ENCODE assay signal across 21 cellular contexts in the genomic region with DNA sequence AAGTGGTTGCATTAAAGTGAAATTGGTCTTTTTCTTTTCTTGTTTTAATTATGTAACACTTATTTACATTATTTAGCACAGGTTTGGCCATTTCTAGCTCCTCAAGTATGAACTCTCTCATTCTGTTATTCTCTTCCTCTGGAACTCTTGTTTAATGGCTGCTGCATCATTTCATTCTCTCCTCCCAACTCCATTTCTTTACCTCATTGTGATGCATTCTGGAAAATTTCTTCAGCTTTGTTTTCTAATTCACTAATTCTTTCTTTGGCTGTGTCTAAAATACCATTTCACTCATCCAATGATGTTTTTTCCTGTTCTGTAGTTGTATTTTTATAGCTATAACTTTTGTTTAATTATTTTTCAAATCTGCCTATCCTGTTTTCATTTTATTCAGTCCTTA. TPM values are rescaled to one million over a fixed set of nuclear protein-coding genes. Genes with fewer than 3 reads are reported as not detected.
DNase-seq lines count a peak whose midpoint lies in the region; ATAC-seq, FAIRE-seq and TF ChIP-seq lines count a peak whose summit lies in the region.
"Had no signal": no experiment of that assay in that cellular context is flagged by ENCODE, and none has a peak within 500 bp of the region (broad histone marks: within the 10 kb centered on the region; RNA-seq: fewer than 3 reads in every experiment).

No MANE protein-coding gene starts in this region.

- H3K4me2 ChIP-seq in GM12878 (ENCODE audit: control insufficient read depth, insufficient read depth) = no peak overlapping the region

- no peaks in the 10 kb centered on the region for H3K36me3 ChIP-seq in GM12878 (ENCODE audit: control insufficient read depth in 2 of 2, insufficient read depth in 2 of 2, low read length in 1 of 2)
- H3K36me3 ChIP-seq: BE2C had no signal

- H3K9ac ChIP-seq in GM12878 (ENCODE audit: control insufficient read depth, insufficient read depth, low read length) = no peak overlapping the region

- H3K27ac Mint-ChIP-seq in WTC11 (no peak overlapping the region), immature natural killer cell (peak overlapping the region; percentile 54 to 100 (median 98))
- H3K27ac Mint-ChIP-seq: CD4-positive, CD25-positive, alpha-beta regulatory T cell; H9 had no signal

- H4K20me1 ChIP-seq in GM12878 (ENCODE audit: control insufficient read depth, insufficient read depth) = no peaks in the 10 kb centered on the region

- no peak for DNase-seq in WTC11 (ENCODE audit: low spot score)
- DNase-seq in GM12878 (ENCODE audit: low read depth, low spot score) = no peak
- no peak for DNase-seq in immature natural killer cell
- no peak for DNase-seq in activated CD4-positive, alpha-beta T cell treated with anti-CD3 and anti-CD28 coated beads, Interleukin-2, amount 50 U/mL, for 48 hours
- DNase-seq in occipital lobe (lab: John Stamatoyannopoulos, UW) = no peak
- DNase-seq: ACHN; BE2C; C1 segment of cervical spinal cord; CD4-positive, CD25-positive, alpha-beta regulatory T cell; CD8-positive, alpha-beta memory T cell; COR-L47; DMS 273 treated with DMSO at 0.1 percent for 48 hours; GOT3; H9; IMR-90; KBM-7 had no signal

- no peak for TF ChIP-seq RAD21 in GM12878 (IDR thresholded peaks at IDR 0.05; ENCODE audit: insufficient read depth, low read depth, low read length)

- SMC1A ChIA-PET in GM12878 (lab: Charles Lee; ENCODE audit: uncharacterized antibody, unreplicated experiment) = interaction anchor here (1.0 to 4.1 kb wide), 9 partner anchors 13 to 122 kb away, joined by 4 to 19 read pairs (median 5); a partner anchor contains a TSS

- H3K4me1 Mint-ChIP-seq in WTC11 (peaks cover 5% of the 10 kb centered on the region), immature natural killer cell (peaks cover 82 to 86% of the 10 kb centered on the region in 2 donors)

- RAD21 ChIA-PET in GM12878 (lab: Charles Lee; ENCODE audit: unreplicated experiment) = interaction anchor here (0.6 to 8.0 kb wide), 7 partner anchors 8 to 49 kb away, joined by 3 to 59 read pairs (median 3); a partner anchor contains a TSS

- H3K9me3 Mint-ChIP-seq in WTC11 (peaks cover 20% of the 10 kb centered on the region), immature natural killer cell (peaks cover 0 to 11% (median 6%) of the 10 kb centered on the region in 6 donors)

- H3K4me3 Mint-ChIP-seq in WTC11 (no peak overlapping the region), immature natural killer cell (peak overlapping the region in 2 of 5 donors; percentile 45 to 95)
- H3K4me3 Mint-ChIP-seq: CD4-positive, CD25-positive, alpha-beta regulatory T cell; H9 had no signal

- CTCF ChIA-PET in WTC11 (lab: Charles Lee) = interaction anchor here (1.0 to 1.9 kb wide), 4 partner anchors 11 to 49 kb away, joined by 3 to 10 read pairs (median 4); no protein-coding TSS in a partner anchor
- CTCF ChIA-PET in GM12878 (lab: Yijun Ruan, JAX) = interaction anchor here (0.7 to 10.9 kb wide), 10 partner anchors 9 to 161 kb away, joined by 3 to 132 read pairs (median 4); a partner anchor contains a TSS

- intact Hi-C loops in GM12878 (cut with micrococcal nuclease; ENCODE audit: unreplicated experiment) = no loop called here

- H3K27me3 ChIP-seq in GM12878 (replicated peaks in 1 of 2; ENCODE audit: control insufficient read depth in 2 of 2, insufficient read depth in 2 of 2, low read length in 1 of 2) = no peaks in the 10 kb centered on the region
- H3K27me3 ChIP-seq: BE2C had no signal

- H3K79me2 ChIP-seq in GM12878 (ENCODE audit: control insufficient read depth, insufficient read depth, low read length) = no peaks in the 10 kb centered on the region

- peaks cover 3% of the 10 kb centered on the region; the same call in 1 of the 2 replicates for H3K27me3 Mint-ChIP-seq in WTC11 (ENCODE audit: low read depth)
- H3K27me3 Mint-ChIP-seq in immature natural killer cell (ENCODE audit: low read depth in 3 of 3) = peaks cover 0 to 9% (median 4%) of the 10 kb centered on the region in 3 donors
- H3K27me3 Mint-ChIP-seq: CD8-positive, alpha-beta memory T cell had no signal

- no peak for TF ChIP-seq CTCF in WTC11 (IDR thresholded peaks at IDR 0.05)
- no peak for TF ChIP-seq CTCF in GM12878 (IDR thresholded peaks at IDR 0.05 in 2 of 3, conservative IDR thresholded peaks at IDR 0.05 in 1 of 3; ENCODE audit: control insufficient read depth in 2 of 3, extremely low read depth in 1 of 3, insufficient read depth in 1 of 3, low read depth in 3 of 3, low read length in 3 of 3)

- POLR2A ChIA-PET in WTC11 (lab: Charles Lee) (no interaction called here), GM12878 (lab: Charles Lee) (interaction anchor here (0.5 to 1.3 kb wide), 2 partner anchors 19 to 73 kb away, joined by 3 to 6 read pairs; no protein-coding TSS in a partner anchor)

- TF ChIP-seq EP300 in GM12878 (IDR thresholded peaks at IDR 0.05; ENCODE audit: borderline replicate concordance in 1 of 2, control insufficient read depth in 1 of 2, low read depth in 2 of 2, low read length in 2 of 2) = no peak

- no peak for ATAC-seq in WTC11
- no peak for ATAC-seq in GM12878
- ATAC-seq in GM19397 (IDR thresholded peaks at IDR 0.05; ENCODE audit: unreplicated experiment) = no peak

- no peak overlapping the region for H3K27ac ChIP-seq in GM12878 (ENCODE audit: control insufficient read depth, insufficient read depth)
- H3K27ac ChIP-seq: HL-60 had no signal

- peaks cover 16% of the 10 kb centered on the region for H3K9me3 ChIP-seq in GM12878 (replicated peaks; ENCODE audit: control insufficient read depth, insufficient read depth, low read length)
- H3K9me3 ChIP-seq: BE2C had no signal

- peaks cover 30% of the 10 kb centered on the region for H3K4me1 ChIP-seq in GM12878 (ENCODE audit: control insufficient read depth, insufficient read depth, low read length)
- H3K4me1 ChIP-seq: BE2C had no signal

- H2AFZ ChIP-seq in GM12878 (ENCODE audit: control insufficient read depth, low read depth, low read length) = no peak overlapping the region

- in situ Hi-C loops in GM12878 (cut with MboI) = no loop called here

- H3K4me3 ChIP-seq in GM12878 = no peak overlapping the region

- H3K36me3 Mint-ChIP-seq in WTC11 (peaks cover 14% of the 10 kb centered on the region), immature natural killer cell (peaks cover 4 to 14% (median 7%) of the 10 kb centered on the region in 3 donors)

- FAIRE-seq in GM12878 (lab: Jason Lieb, UNC) = no peak
- FAIRE-seq: A204.1, G401.6 had no signal

- no TSS peak for BruUV-seq in GM12878 (replicated peaks; lab: Mats Ljungman, UMichigan)

- TF ChIP-seq POLR2A in GM12878 (IDR thresholded peaks at IDR 0.05; ENCODE audit: low read depth, low read length) = no peak

TF ChIP-seq in WTC11, 78 proteins besides CTCF, POLR2A, EP300 and RAD21:
- no peak for TF ChIP-seq NR3C1 (CRISPR knock-in tag; conservative IDR thresholded peaks at IDR 0.05; ENCODE audit: low read depth)
- TF ChIP-seq RORB (CRISPR knock-in tag; IDR thresholded peaks at IDR 0.05) = no peak
- TF ChIP-seq GTF2I (CRISPR knock-in tag; conservative IDR thresholded peaks at IDR 0.05) = 0 out of 2 replicates have a peak, but pooled peaks have one; percentile 63

TF ChIP-seq in GM12878, 131 proteins besides CTCF, POLR2A, EP300 and RAD21 (continues in another document):
- TF ChIP-seq ZNF217 (IDR thresholded peaks at IDR 0.05) = peak; percentile 85

RNA-seq across cellular contexts. Expression of a gene that starts 22.5 kb away (rescaled TPM):
- 0.42 to 0.44 TPM (median 0.44 TPM) in 3 replicates for total RNA-seq in WTC11 (2021)
- 0.21 and 0.22 TPM in 2 replicates for total RNA-seq in GM12878 (2013; cell fraction: nucleolus; rRNA removed)
- total RNA-seq in GM12878 (2014; rRNA removed) = under 0.01 and 0.05 TPM in 2 replicates
- not detected in 2 replicates for total RNA-seq in GM12878 (2014; rRNA removed; fragmentation: Illumina TruSeq; extraction: Trizol)
- 0.08 TPM in 1 of 2 replicates, not detected in the other for total RNA-seq in GM12878 (2021)
- not detected for polyA plus RNA-seq in GM12878 (2011; ENCODE audit: low read depth)
- polyA plus RNA-seq in GM12878 (2011; rRNA removed) = 0.01 and 0.03 TPM in 2 replicates
- polyA plus RNA-seq in GM12878 (2011; cell fraction: cytosol; rRNA removed) = 0.02 and 0.06 TPM in 2 replicates
- polyA plus RNA-seq in GM12878 (2011; cell fraction: nucleus; rRNA removed) = 0.06 and 0.09 TPM in 2 replicates
- 0.08 and 0.15 TPM in 2 replicates for polyA plus RNA-seq in GM12878 (2012)
- polyA plus RNA-seq in GM12878 (2014; fragmentation: Illumina TruSeq; extraction: Trizol) = not detected in 2 replicates
- under 1 TPM in 1 of 2 experiments, not detected in 1; 0.02 TPM for polyA plus RNA-seq in GM12878 (2014; fragmentation: Nextera tagmentation; extraction: Ambion mirVana)
- 0.03 TPM in 1 of 2 replicates, not detected in the other for polyA plus RNA-seq in GM12878 (2014; rRNA removed)
- polyA plus RNA-seq in GM12878 (2016; fragmentation: Nextera tagmentation; extraction: Ambion mirVana) = under 1 TPM in 1 of 2 experiments, not detected in 1; 0.04 TPM
- not detected in 2 replicates for polyA minus RNA-seq in GM12878 (2011; rRNA and poly(A)+ RNA removed)
- polyA minus RNA-seq in GM12878 (2011; cell fraction: cytosol; rRNA and poly(A)+ RNA removed) = not detected in 2 replicates
- 0.19 TPM in 1 of 2 replicates, not detected in the other for polyA minus RNA-seq in GM12878 (2011; cell fraction: nucleus; rRNA and poly(A)+ RNA removed)
- 10 to 100 TPM; 34.6 to 54.4 (median 37.2) TPM for polyA plus RNA-seq in immature natural killer cell
- total RNA-seq in occipital lobe = not detected
- total RNA-seq: HT1080, IMR-90 had no signal
- polyA plus RNA-seq: IMR-90 had no signal

RNA-seq across cellular contexts. Expression of a gene that starts 39.9 kb away (rescaled TPM):
- total RNA-seq in WTC11 (2021) = not detected in 3 replicates
- total RNA-seq in GM12878 (2013; cell fraction: nucleolus; rRNA removed) = not detected in 2 replicates
- not detected in 2 replicates for total RNA-seq in GM12878 (2014; rRNA removed)
- total RNA-seq in GM12878 (2014; rRNA removed; fragmentation: Illumina TruSeq; extraction: Trizol) = not detected in 2 replicates
- not detected in 2 replicates for total RNA-seq in GM12878 (2021)
- not detected for polyA plus RNA-seq in GM12878 (2011; ENCODE audit: low read depth)
- polyA plus RNA-seq in GM12878 (2011; rRNA removed) = not detected in 2 replicates
- not detected in 2 replicates for polyA plus RNA-seq in GM12878 (2011; cell fraction: cytosol; rRNA removed)
- polyA plus RNA-seq in GM12878 (2011; cell fraction: nucleus; rRNA removed) = not detected in 2 replicates
- polyA plus RNA-seq in GM12878 (2012) = 0.11 TPM in 1 of 2 replicates, not detected in the other
- polyA plus RNA-seq in GM12878 (2014; fragmentation: Illumina TruSeq; extraction: Trizol) = not detected in 2 replicates
- not detected for polyA plus RNA-seq in GM12878 (2014; fragmentation: Nextera tagmentation; extraction: Ambion mirVana)
- polyA plus RNA-seq in GM12878 (2014; rRNA removed) = not detected in 2 replicates
- polyA plus RNA-seq in GM12878 (2016; fragmentation: Nextera tagmentation; extraction: Ambion mirVana) = not detected
- not detected in 2 replicates for polyA minus RNA-seq in GM12878 (2011; rRNA and poly(A)+ RNA removed)
- not detected in 2 replicates for polyA minus RNA-seq in GM12878 (2011; cell fraction: cytosol; rRNA and poly(A)+ RNA removed)
- not detected in 2 replicates for polyA minus RNA-seq in GM12878 (2011; cell fraction: nucleus; rRNA and poly(A)+ RNA removed)
- polyA plus RNA-seq in immature natural killer cell = not detected
- total RNA-seq in occipital lobe = not detected
- total RNA-seq: CD4-positive, CD25-positive, alpha-beta regulatory T cell; CD8-positive, alpha-beta memory T cell; H9; HT1080; IMR-90 had no signal
- polyA plus RNA-seq: CD4-positive, CD25-positive, alpha-beta regulatory T cell; CD8-positive, alpha-beta memory T cell; IMR-90 had no signal
